ENCODE assay signal across 8 cellular contexts in the genomic region with DNA sequence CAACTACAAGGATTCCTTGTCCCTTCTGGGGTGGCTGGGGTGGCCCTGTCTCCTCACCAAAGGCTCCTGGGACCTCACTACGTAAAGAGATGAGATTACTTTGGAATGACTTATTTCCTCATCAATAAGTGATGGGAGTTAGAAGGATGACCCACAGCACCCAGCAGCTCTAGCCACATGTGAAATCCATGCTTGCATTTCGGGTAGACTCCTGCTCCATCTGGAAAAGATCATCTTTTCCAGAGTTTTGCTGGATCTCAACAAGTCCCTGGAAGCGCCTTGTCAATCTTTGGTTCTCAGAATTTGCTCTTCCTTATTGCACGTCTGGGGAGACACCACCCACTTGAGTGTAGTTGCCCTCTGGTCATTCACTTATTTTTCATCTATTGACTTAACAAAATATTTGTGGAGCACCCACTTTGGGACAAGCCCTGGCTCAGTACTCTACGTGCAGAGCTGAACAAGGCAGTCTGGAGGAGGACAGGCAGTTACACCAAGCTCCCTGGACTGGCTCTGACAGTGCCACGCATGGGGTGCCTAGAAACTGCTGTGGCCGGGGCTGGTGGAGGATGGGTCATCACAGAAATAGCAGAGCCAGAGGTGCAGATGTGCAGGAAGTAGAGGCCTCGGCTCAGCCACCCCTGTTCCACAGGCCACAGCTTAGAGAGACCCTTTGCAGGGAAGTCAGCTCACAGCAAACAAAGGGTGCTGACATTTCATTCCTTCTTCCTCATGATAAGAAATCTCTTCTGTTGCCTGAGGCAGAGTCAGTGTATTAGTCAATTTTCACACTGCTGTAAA.
DNase-seq lines count a peak whose midpoint lies in the region; ATAC-seq, FAIRE-seq and TF ChIP-seq lines count a peak whose summit lies in the region.

No MANE protein-coding gene starts in this region.

- no peak overlapping the region for H4K8ac ChIP-seq in neuronal stem cell (ENCODE audit: low read depth, low read length)

- H3K4me3 ChIP-seq in K562 (no peak overlapping the region), neuronal stem cell (ENCODE audit: low read length in 2 of 2) (no peak overlapping the region)

- CTCF ChIA-PET in K562 (lab: Yijun Ruan, JAX; ENCODE audit: low intra/inter-chr PET ratio), result no interaction called here

- no peaks in the 10 kb centered on the region for H3K4me1 ChIP-seq in K562 (replicated peaks in 1 of 2; ENCODE audit: control insufficient read depth in 2 of 2, insufficient read depth in 2 of 2, low read length in 2 of 2)
- H3K4me1 ChIP-seq in neuronal stem cell (ENCODE audit: control insufficient read depth in 2 of 2, insufficient read depth in 1 of 2, low read depth in 1 of 2, low read length in 2 of 2), result peaks cover 4 to 8% of the 10 kb centered on the region in 2 donors

- no peak overlapping the region for H3K23ac ChIP-seq in neuronal stem cell (ENCODE audit: low read depth, low read length, poor library complexity)

- H3K27ac ChIP-seq in K562 (ENCODE audit: extremely low read depth, low read depth, low read length), result no peak overlapping the region
- H3K27ac ChIP-seq in neuronal stem cell (replicated peaks; ENCODE audit: low read length), result no peak overlapping the region

- in situ Hi-C loops in K562 (cut with MboI), result no loop called here

- no peaks in the 10 kb centered on the region for H3K9me3 ChIP-seq in K562 (replicated peaks; ENCODE audit: control insufficient read depth, insufficient read depth, low read depth, low read length)
- H3K9me3 ChIP-seq in neuronal stem cell (replicated peaks in 1 of 2; ENCODE audit: control insufficient read depth in 2 of 2, insufficient read depth in 1 of 2, low read depth in 1 of 2, low read length in 2 of 2), result peaks cover 0 to 2% of the 10 kb centered on the region in 2 donors

- ATAC-seq in GM18861 (IDR thresholded peaks at IDR 0.05; ENCODE audit: unreplicated experiment), result peak; percentile 82
- ATAC-seq in HG03565 (IDR thresholded peaks at IDR 0.05; ENCODE audit: unreplicated experiment), result peak; percentile 69
- no peak for ATAC-seq in K562
- no peak for ATAC-seq in HG03045 (IDR thresholded peaks at IDR 0.05; ENCODE audit: unreplicated experiment)

- POLR2A ChIA-PET in K562 (lab: Yijun Ruan, JAX), result interaction anchor here (1.4 kb wide), 1 partner anchor 13 kb away, joined by 3 read pairs; no protein-coding TSS in a partner anchor

- H2BK12ac ChIP-seq in neuronal stem cell (ENCODE audit: low read length), result no peak overlapping the region

- no peak overlapping the region for H2BK5ac ChIP-seq in neuronal stem cell (ENCODE audit: low read length)

- no peak overlapping the region for H4K91ac ChIP-seq in neuronal stem cell (ENCODE audit: low read depth, low read length, poor library complexity)

- no peak overlapping the region for H3K27ac Mint-ChIP-seq in CD14-positive monocyte

- TF ChIP-seq CTCF in K562 (IDR thresholded peaks at IDR 0.05 in 2 of 3, conservative IDR thresholded peaks at IDR 0.05 in 1 of 3; ENCODE audit: insufficient read depth in 2 of 3, low read depth in 1 of 3, low read length in 3 of 3), result no peak
- TF ChIP-seq CTCF in CD14-positive monocyte (IDR thresholded peaks at IDR 0.05), result no peak

- peaks cover 2 to 9% (median 2%) of the 10 kb centered on the region in 3 donors for H3K27me3 Mint-ChIP-seq in CD14-positive monocyte (ENCODE audit: low read depth in 3 of 3)

- BruUV-seq in K562 (replicated peaks; lab: Mats Ljungman, UMichigan), result no TSS peak

- H4K20me1 ChIP-seq in K562 (replicated peaks; ENCODE audit: control insufficient read depth, insufficient read depth, low read length), result no peaks in the 10 kb centered on the region; the same call in 1 of the 2 replicates

- no peak overlapping the region for H3K4me3 Mint-ChIP-seq in CD14-positive monocyte

- no peak overlapping the region for H3K9ac ChIP-seq in K562 (ENCODE audit: insufficient read depth in 1 of 2, low read depth in 2 of 2, low read length in 2 of 2)
- no peak overlapping the region for H3K9ac ChIP-seq in neuronal stem cell (ENCODE audit: low read depth, low read length, poor library complexity)

- 2% methylated on average over 8 of the region's 8 CpGs for WGBS in K562 (ENCODE audit: insufficient coverage, low coverage, missing lambda C conversion rate)
- no CpG with 5 or more reads among the region's 8 CpGs for WGBS in neuronal stem cell (ENCODE audit: extremely low coverage in 2 of 2, insufficient read length in 2 of 2, insufficient replicate concordance in 1 of 2), 2 donors

- H3K4me2 ChIP-seq in K562 (ENCODE audit: insufficient read depth, low read length) (no peak overlapping the region), neuronal stem cell (ENCODE audit: insufficient read depth, low read length, poor library complexity, severe bottlenecking) (no peak overlapping the region)

- H3K27me3 ChIP-seq in K562 (ENCODE audit: control insufficient read depth in 2 of 2, insufficient read depth in 2 of 2, low read length in 2 of 2) (peaks cover 6 to 48% of the 10 kb centered on the region in 2 experiments; a peak in 4 of 5 replicates), neuronal stem cell (ENCODE audit: control insufficient read depth in 3 of 3, insufficient read depth in 3 of 3, low read depth in 1 of 3, low read length in 3 of 3) (peaks cover 0 to 2% (median 0%) of the 10 kb centered on the region in 3 experiments)

- H2BK15ac ChIP-seq in neuronal stem cell (ENCODE audit: low read length), result no peak overlapping the region

- peak overlapping the region; percentile 39 for H3K18ac ChIP-seq in neuronal stem cell (ENCODE audit: low read length)

- no peak overlapping the region for H3K4ac ChIP-seq in neuronal stem cell (ENCODE audit: low read length)

- no peak for TF ChIP-seq POLR2A in K562 (conservative IDR thresholded peaks at IDR 0.05)

- TF ChIP-seq RAD21 in K562 (CRISPR knock-in tag; conservative IDR thresholded peaks at IDR 0.05 in 1 of 2, IDR thresholded peaks at IDR 0.05 in 1 of 2), result no peak

- intact Hi-C loops in K562 (cut with micrococcal nuclease) (no loop called here), CD14-positive monocyte (cut with micrococcal nuclease) (no loop called here)

- no peak overlapping the region for H2BK120ac ChIP-seq in neuronal stem cell (ENCODE audit: low read depth, low read length)

- DNase-seq in K562 (ENCODE audit: extremely low read depth in 1 of 4, low spot score in 3 of 4) (no peak), neuronal stem cell (ENCODE audit: low spot score) (no peak), globus pallidus (ENCODE audit: low spot score) (no peak), 8988T (no peak), CD14-positive monocyte (ENCODE audit: low spot score) (no peak)

- no peaks in the 10 kb centered on the region for H3K79me1 ChIP-seq in neuronal stem cell (ENCODE audit: low read depth, low read length)

- H3K9me1 ChIP-seq in K562 (ENCODE audit: control insufficient read depth, insufficient read depth, low read length), result no peaks in the 10 kb centered on the region

- no peaks in the 10 kb centered on the region for H3K36me3 Mint-ChIP-seq in CD14-positive monocyte

- no peak overlapping the region for H2AFZ ChIP-seq in K562 (ENCODE audit: low read depth, low read length)
- H2AFZ ChIP-seq in neuronal stem cell (ENCODE audit: low read length), result no peak overlapping the region

- peak overlapping the region; percentile 65 for H2AK5ac ChIP-seq in neuronal stem cell (ENCODE audit: low read depth, low read length)

- peaks cover 4% of the 10 kb centered on the region for H3K4me1 Mint-ChIP-seq in CD14-positive monocyte

- H3K36me3 ChIP-seq in K562 (ENCODE audit: control insufficient read depth, insufficient read depth, low read length) (no peaks in the 10 kb centered on the region), neuronal stem cell (replicated peaks in 1 of 2; ENCODE audit: control insufficient read depth in 2 of 2, insufficient read depth in 2 of 2, low read length in 2 of 2) (no peaks in the 10 kb centered on the region)

- peaks cover 2 to 14% (median 11%) of the 10 kb centered on the region in 7 donors for H3K9me3 Mint-ChIP-seq in CD14-positive monocyte

- H3K79me2 ChIP-seq in K562 (ENCODE audit: control insufficient read depth, insufficient read depth, low read length), result no peaks in the 10 kb centered on the region

- H3K14ac ChIP-seq in neuronal stem cell (ENCODE audit: low read length), result no peak overlapping the region

- no peak for FAIRE-seq in K562 (lab: Jason Lieb, UNC)

- TF ChIP-seq EP300 in K562 (IDR thresholded peaks at IDR 0.05; ENCODE audit: low read length), result no peak

TF ChIP-seq in K562, 482 proteins besides CTCF, POLR2A, EP300 and RAD21:
- TF ChIP-seq MIER1 (IDR thresholded peaks at IDR 0.05; ENCODE audit: low read depth) (peak; percentile 58; the same call in 1 of the 2 replicates), KLF6 (CRISPR knock-in tag; IDR thresholded peaks at IDR 0.05; ENCODE audit: borderline replicate concordance) (no peak)

Comparison
In these comparisons a context has a peak if more than half of its experiments do, and no peak if none do; other contexts are left out.
1. ATAC-seq: peak in GM18861 (single experiment) and HG03565 (single experiment); none in K562 (single experiment) and HG03045 (single experiment).